In the genomic region with DNA sequence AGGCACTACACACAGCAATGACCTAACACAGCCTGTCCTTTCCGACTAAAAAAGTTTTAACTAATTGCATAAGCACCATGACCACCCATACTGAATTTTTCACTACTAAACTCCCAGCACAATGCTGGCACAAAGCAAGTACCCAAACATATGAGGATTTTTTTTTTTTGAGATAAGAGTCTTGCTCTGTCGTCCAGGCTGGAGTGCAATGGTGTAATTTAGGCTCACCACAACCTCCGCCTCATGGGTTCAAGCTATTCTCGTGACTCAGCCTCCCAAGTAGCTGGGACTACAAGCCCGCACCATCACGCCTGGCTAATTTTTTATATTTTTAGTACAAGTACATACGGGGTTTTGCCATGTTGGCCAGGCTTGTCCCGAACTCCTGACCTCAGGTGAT, we compare ENCODE assay signal across 1 cellular context.
TF ChIP-seq lines count a peak whose summit lies in the region.

No MANE protein-coding gene starts in this region.

TF ChIP-seq in GM23338, 12 proteins besides CTCF, POLR2A, EP300 and RAD21 (continued from another document):
- no peak for TF ChIP-seq REST (IDR thresholded peaks at IDR 0.05; ENCODE audit: unreplicated experiment)
- TF ChIP-seq ZNF331 (CRISPR knock-in tag; IDR thresholded peaks at IDR 0.05; ENCODE audit: low read depth) = no peak
- TF ChIP-seq NANOG (IDR thresholded peaks at IDR 0.05; ENCODE audit: borderline replicate concordance) = no peak
- TF ChIP-seq, protein P1, sequence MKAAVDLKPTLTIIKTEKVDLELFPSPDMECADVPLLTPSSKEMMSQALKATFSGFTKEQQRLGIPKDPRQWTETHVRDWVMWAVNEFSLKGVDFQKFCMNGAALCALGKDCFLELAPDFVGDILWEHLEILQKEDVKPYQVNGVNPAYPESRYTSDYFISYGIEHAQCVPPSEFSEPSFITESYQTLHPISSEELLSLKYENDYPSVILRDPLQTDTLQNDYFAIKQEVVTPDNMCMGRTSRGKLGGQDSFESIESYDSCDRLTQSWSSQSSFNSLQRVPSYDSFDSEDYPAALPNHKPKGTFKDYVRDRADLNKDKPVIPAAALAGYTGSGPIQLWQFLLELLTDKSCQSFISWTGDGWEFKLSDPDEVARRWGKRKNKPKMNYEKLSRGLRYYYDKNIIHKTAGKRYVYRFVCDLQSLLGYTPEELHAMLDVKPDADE (IDR thresholded peaks at IDR 0.05) = no peak
